ENCODE assay signal across 22 cellular contexts in the genomic region with DNA sequence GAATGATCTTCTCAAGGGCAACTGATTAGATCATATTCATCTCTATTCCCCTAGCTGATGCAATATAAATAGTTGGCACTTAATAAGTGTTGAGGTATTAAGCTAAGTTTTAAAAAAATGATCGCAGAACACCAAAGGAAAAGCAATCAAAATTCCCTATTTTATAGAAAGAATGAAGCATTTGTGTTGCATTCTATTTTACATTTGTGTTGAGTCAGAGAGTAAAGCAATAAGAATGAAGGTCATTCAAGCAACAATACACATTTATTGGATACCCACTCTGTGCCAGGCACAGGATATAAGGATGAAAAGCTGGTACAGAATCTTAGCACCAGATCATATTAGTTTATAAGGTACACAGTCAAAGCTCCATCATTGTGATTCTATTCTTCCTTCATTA.
DNase-seq lines count a peak whose midpoint lies in the region; ATAC-seq lines count a peak whose summit lies in the region.
"Had no signal": no experiment of that assay in that cellular context is flagged by ENCODE, and none has a peak within 500 bp of the region (broad histone marks: within the 10 kb centered on the region; RNA-seq: fewer than 3 reads in every experiment).

No MANE protein-coding gene starts in this region.

- H3K27me3 ChIP-seq in layer of hippocampus (ENCODE audit: control insufficient read depth, insufficient read depth, low read length): no peaks in the 10 kb centered on the region
- H3K27me3 ChIP-seq: BE2C had no signal

- H3K27ac ChIP-seq in caudate nucleus (ENCODE audit: low read depth, low read length) (peak overlapping the region; percentile 80), layer of hippocampus (ENCODE audit: low read depth, low read length) (peak overlapping the region; percentile 32)

- DNase-seq in caudate nucleus (lab: John Stamatoyannopoulos, UW): no peak
- DNase-seq in putamen (ENCODE audit: low spot score): peak; percentile 15
- no peak for DNase-seq in foreskin melanocyte
- no peak for DNase-seq in T-helper 2 cell
- DNase-seq: ACHN; BE2C; C1 segment of cervical spinal cord; CD4-positive, CD25-positive, alpha-beta regulatory T cell; CD8-positive, alpha-beta memory T cell; COR-L47; DMS 273 treated with DMSO at 0.1 percent for 48 hours; DMS53; DND-41; EL; HFFc6 had no signal

- ATAC-seq in HG03521 (IDR thresholded peaks at IDR 0.05; ENCODE audit: unreplicated experiment): no peak
- no peak for ATAC-seq in GM19395 (IDR thresholded peaks at IDR 0.05; ENCODE audit: unreplicated experiment)
- ATAC-seq: GM12878, GM23338, HCT116, HepG2 had no signal
